In genomic region chr1:112665857-112666256, GRCh38 we compare ENCODE assay signal across 17 cellular contexts. TPM values are rescaled to one million over a fixed set of nuclear protein-coding genes. Genes with fewer than 3 reads are reported as not detected.
"Had no signal": no experiment of that assay in that cellular context is flagged by ENCODE, and none has a peak within 500 bp of the region (broad histone marks: within the 10 kb centered on the region; RNA-seq: fewer than 3 reads in every experiment).

No MANE protein-coding gene starts in this region.

- H3K27ac ChIP-seq: tibial artery, vagina had no signal

- H3K9me3 Mint-ChIP-seq: activated CD4-positive, alpha-beta T cell treated with anti-CD3 and anti-CD28 coated beads, Interleukin-2, amount 10 ng/mL, durations not matched to agents 7 days and 5 days; activated T-cell treated with anti-CD3 and anti-CD28 coated beads, Interleukin-2, amount 50 U/mL, for 4 hours; stimulated activated memory B cell treated with anti-CD40 and anti-IgM and Interleukin-4, amounts not matched to agents 10 μg/mL and 1 μg/mL and 100 μg/mL, for 72 hours had no signal

- ATAC-seq: activated T-cell treated with anti-CD3 and anti-CD28 coated beads, Interleukin-2, amount 50 U/mL, for 4 hours; left lobe of liver; stimulated activated memory B cell treated with anti-CD40 and anti-IgM and Interleukin-4, amounts not matched to agents 10 μg/mL and 1 μg/mL and 100 μg/mL, for 72 hours had no signal

- H3K4me3 Mint-ChIP-seq: activated CD4-positive, alpha-beta T cell treated with anti-CD3 and anti-CD28 coated beads, Interleukin-2, amount 10 ng/mL, durations not matched to agents 7 days and 5 days; activated T-cell treated with anti-CD3 and anti-CD28 coated beads, Interleukin-2, amount 50 U/mL, for 4 hours; stimulated activated memory B cell treated with anti-CD40 and anti-IgM and Interleukin-4, amounts not matched to agents 10 μg/mL and 1 μg/mL and 100 μg/mL, for 72 hours had no signal

- FAIRE-seq: colon, endometrium, keratinocyte, TTC549 had no signal

- H3K4me1 ChIP-seq: tibial artery, vagina had no signal

- DNase-seq: activated CD4-positive, alpha-beta T cell treated with anti-CD3 and anti-CD28 coated beads, Interleukin-2, amount 10 ng/mL, durations not matched to agents 7 days and 5 days; activated CD4-positive, CD25-positive, alpha-beta regulatory T cell; activated naive CD4-positive, alpha-beta T cell; activated T-cell treated with anti-CD3 and anti-CD28 coated beads, Interleukin-2, amount 50 U/mL, for 4 hours; amniotic stem cell; caudate nucleus; retina; stimulated activated CD4-positive, alpha-beta T cell treated with anti-CD3 and anti-CD28 coated beads, Interleukin-2, amount 100 ng/mL, for 48 hours; T-helper 2 cell; tibial artery had no signal

- H3K27me3 Mint-ChIP-seq: activated CD4-positive, alpha-beta T cell treated with anti-CD3 and anti-CD28 coated beads, Interleukin-2, amount 10 ng/mL, durations not matched to agents 7 days and 5 days; stimulated activated memory B cell treated with anti-CD40 and anti-IgM and Interleukin-4, amounts not matched to agents 10 μg/mL and 1 μg/mL and 100 μg/mL, for 72 hours had no signal

- H3K4me1 Mint-ChIP-seq: stimulated activated memory B cell treated with anti-CD40 and anti-IgM and Interleukin-4, amounts not matched to agents 10 μg/mL and 1 μg/mL and 100 μg/mL, for 72 hours had no signal

- H3K4me3 ChIP-seq: tibial artery, vagina had no signal

- H3K27me3 ChIP-seq: tibial artery, vagina had no signal

- H3K9me3 ChIP-seq: tibial artery, vagina had no signal

- H3K27ac Mint-ChIP-seq: activated CD4-positive, alpha-beta T cell treated with anti-CD3 and anti-CD28 coated beads, Interleukin-2, amount 10 ng/mL, durations not matched to agents 7 days and 5 days; stimulated activated memory B cell treated with anti-CD40 and anti-IgM and Interleukin-4, amounts not matched to agents 10 μg/mL and 1 μg/mL and 100 μg/mL, for 72 hours had no signal

RNA-seq across cellular contexts. Expression of gene PPM1J, which starts 49.3 kb away (rescaled TPM):
- total RNA-seq: activated CD4-positive, alpha-beta T cell treated with anti-CD3 and anti-CD28 coated beads, Interleukin-2, amount 10 ng/mL, durations not matched to agents 7 days and 5 days had no signal
